Comparison of ENCODE assay signal across 1 cellular context in the genomic region with DNA sequence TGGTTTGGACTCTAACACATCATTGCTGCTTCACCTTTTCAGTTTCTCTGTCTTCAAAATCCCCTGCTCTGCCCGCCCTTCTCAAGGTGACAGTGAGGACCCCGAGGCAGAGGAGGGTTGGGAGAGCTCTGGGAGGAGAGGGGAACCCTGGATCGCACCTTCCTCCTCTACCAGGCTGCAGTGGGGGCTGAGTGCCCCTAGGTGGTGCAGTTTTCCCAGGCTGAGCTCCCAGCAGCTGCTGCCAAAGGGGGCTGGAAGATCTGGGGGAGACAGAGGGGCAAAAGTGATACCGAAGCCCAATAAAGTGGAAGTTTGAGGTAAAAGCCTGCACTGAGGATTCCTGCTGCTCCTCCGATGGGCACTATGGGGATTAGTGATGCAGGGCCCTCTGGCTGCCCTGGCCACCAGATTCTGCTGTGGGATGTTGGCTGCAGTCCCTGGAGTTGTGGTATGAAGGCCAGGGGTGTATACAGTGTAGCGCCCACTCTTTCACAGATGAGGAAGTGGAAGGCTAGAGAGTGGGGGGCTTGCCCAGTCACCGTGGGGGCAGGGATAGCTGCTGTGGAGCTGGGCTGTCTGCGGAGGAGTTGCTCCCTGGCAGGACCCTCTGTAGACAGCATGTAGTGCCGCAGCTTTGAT.
TF ChIP-seq lines count a peak whose summit lies in the region.

No MANE protein-coding gene starts in this region.

TF ChIP-seq in HEK293, 187 proteins besides CTCF, POLR2A, EP300 and RAD21 (continued from another document):
- TF ChIP-seq, protein P1, sequence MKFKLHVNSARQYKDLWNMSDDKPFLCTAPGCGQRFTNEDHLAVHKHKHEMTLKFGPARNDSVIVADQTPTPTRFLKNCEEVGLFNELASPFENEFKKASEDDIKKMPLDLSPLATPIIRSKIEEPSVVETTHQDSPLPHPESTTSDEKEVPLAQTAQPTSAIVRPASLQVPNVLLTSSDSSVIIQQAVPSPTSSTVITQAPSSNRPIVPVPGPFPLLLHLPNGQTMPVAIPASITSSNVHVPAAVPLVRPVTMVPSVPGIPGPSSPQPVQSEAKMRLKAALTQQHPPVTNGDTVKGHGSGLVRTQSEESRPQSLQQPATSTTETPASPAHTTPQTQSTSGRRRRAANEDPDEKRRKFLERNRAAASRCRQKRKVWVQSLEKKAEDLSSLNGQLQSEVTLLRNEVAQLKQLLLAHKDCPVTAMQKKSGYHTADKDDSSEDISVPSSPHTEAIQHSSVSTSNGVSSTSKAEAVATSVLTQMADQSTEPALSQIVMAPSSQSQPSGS (tag by site-specific recombination; IDR thresholded peaks at IDR 0.05; ENCODE audit: low read depth) = no peak
- peak; percentile 70 for TF ChIP-seq ZNF654 (tag by site-specific recombination; IDR thresholded peaks at IDR 0.05; ENCODE audit: low read depth)
- TF ChIP-seq ZNF121 (tag by site-specific recombination; IDR thresholded peaks at IDR 0.05) = no peak
- no peak for TF ChIP-seq ZNF548 (tag by site-specific recombination; IDR thresholded peaks at IDR 0.05)
- no peak for TF ChIP-seq PRDM1 (tag by site-specific recombination; IDR thresholded peaks at IDR 0.05)
- no peak for TF ChIP-seq ZNF433 (tag by site-specific recombination; IDR thresholded peaks at IDR 0.05; ENCODE audit: low read depth)
- peak; percentile 43; the same call in 1 of the 2 replicates for TF ChIP-seq ZFHX2 (tag by site-specific recombination; conservative IDR thresholded peaks at IDR 0.05)
TF ChIP-seq in HEK293: peak in this region for 4.
